In genomic region chr16:77723108-77723514, GRCh38 we compare ENCODE assay signal across 1 cellular context.
TF ChIP-seq lines count a peak whose summit lies in the region.

No MANE protein-coding gene starts in this region.

TF ChIP-seq in HepG2, 621 proteins besides CTCF, POLR2A, EP300 and RAD21 (continued from another document):
- TF ChIP-seq ZFP91 (CRISPR knock-in tag; IDR thresholded peaks at IDR 0.05; ENCODE audit: borderline replicate concordance) (peak; percentile 15; the same call in 1 of the 2 replicates), ZNF761 (CRISPR knock-in tag; conservative IDR thresholded peaks at IDR 0.05) (no peak), BCL3 (CRISPR knock-in tag; IDR thresholded peaks at IDR 0.05) (no peak), ARID5B (CRISPR knock-in tag; IDR thresholded peaks at IDR 0.05) (no peak), TCF7L2 (IDR thresholded peaks at IDR 0.05; ENCODE audit: low read depth, low read length) (no peak), ZNF7 (CRISPR knock-in tag; IDR thresholded peaks at IDR 0.05) (peak; percentile 70; the same call in 1 of the 2 replicates), ZBTB26 (CRISPR knock-in tag; IDR thresholded peaks at IDR 0.05; ENCODE audit: borderline replicate concordance) (peak; percentile 70; the same call in 1 of the 2 replicates), LCORL (IDR thresholded peaks at IDR 0.05) (no peak), LCORL (CRISPR knock-in tag; IDR thresholded peaks at IDR 0.05) (no peak), NFE2L1 (CRISPR knock-in tag; IDR thresholded peaks at IDR 0.05; ENCODE audit: borderline replicate concordance) (no peak), ELF1 (CRISPR knock-in tag; IDR thresholded peaks at IDR 0.05) (0 out of 2 replicates have a peak, but pooled peaks have one; percentile 1), MXD4 (CRISPR knock-in tag; IDR thresholded peaks at IDR 0.05) (0 out of 2 replicates have a peak, but pooled peaks have one; percentile 0), IRF2 (CRISPR knock-in tag; IDR thresholded peaks at IDR 0.05) (no peak), FOXK2 (IDR thresholded peaks at IDR 0.05) (no peak), ZNF543 (CRISPR knock-in tag; IDR thresholded peaks at IDR 0.05) (no peak), FOXP1 (IDR thresholded peaks at IDR 0.05) (no peak), FOXP1 (CRISPR knock-in tag; IDR thresholded peaks at IDR 0.05) (no peak), NR2F1 (CRISPR knock-in tag; IDR thresholded peaks at IDR 0.05) (no peak), PLRG1 (conservative IDR thresholded peaks at IDR 0.05) (no peak), ZFP1 (CRISPR knock-in tag; IDR thresholded peaks at IDR 0.05) (0 out of 2 replicates have a peak, but pooled peaks have one; percentile 0), ZNF574 (CRISPR knock-in tag; IDR thresholded peaks at IDR 0.05) (no peak)
